Comparison of ENCODE assay signal across 10 cellular contexts in the genomic region with DNA sequence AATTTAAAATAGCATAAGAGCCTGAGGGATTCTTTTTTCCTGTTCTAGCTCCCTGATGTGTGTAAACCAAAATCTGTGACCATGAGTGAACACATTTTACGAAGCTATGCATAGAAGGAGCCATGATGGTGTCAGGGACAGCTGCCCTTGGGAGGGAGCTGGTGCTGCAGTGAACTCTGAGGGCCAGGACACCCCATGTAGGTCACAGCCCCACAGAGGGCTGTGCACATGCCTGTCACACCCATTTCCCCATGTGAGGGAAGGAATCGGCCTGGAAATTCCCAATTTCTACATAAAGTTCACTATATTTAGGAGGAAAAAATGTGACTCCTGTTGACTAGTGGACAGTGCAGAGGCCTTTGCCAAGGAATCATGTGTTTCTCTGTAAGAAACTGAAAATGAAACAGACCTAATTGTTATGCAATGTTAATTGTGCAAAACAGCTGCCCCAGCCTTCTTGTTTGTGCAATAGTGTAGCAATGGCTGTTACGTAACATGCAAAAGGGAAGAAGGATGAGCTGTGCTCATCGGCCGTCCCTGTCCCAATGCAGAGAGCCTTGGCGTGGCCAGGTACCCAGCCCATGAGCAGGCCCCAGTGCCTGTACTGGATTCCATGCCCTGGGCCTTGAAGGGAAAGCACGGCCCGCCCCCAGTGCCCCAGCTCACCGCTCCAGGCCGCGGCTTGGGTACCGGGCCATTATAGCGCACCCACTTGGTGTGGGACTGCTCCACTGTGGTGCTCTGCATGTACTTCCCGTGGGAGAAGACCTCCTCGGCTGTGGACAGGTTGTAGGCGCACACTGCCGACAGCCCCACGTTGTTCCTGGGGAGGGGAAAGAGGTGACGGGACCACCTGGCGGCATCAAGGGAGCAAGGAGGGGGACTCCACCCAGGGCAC.
A peak's percentile ranks its signal among the peaks of the same experiment; 100 is the strongest.
DNase-seq lines count a peak whose midpoint lies in the region; ATAC-seq, FAIRE-seq and TF ChIP-seq lines count a peak whose summit lies in the region.
"Had no signal": no experiment of that assay in that cellular context is flagged by ENCODE, and none has a peak within 500 bp of the region (broad histone marks: within the 10 kb centered on the region; RNA-seq: fewer than 3 reads in every experiment).

No MANE protein-coding gene starts in this region.

- no peaks in the 10 kb centered on the region for H3K27me3 Mint-ChIP-seq in chondrocyte (ENCODE audit: low read depth)

- no peak overlapping the region for H3K27ac Mint-ChIP-seq in chondrocyte (ENCODE audit: unreplicated experiment)
- H3K27ac Mint-ChIP-seq: nephron had no signal

- H3K9me3 ChIP-seq in Peyer's patch = no peaks in the 10 kb centered on the region
- no peaks in the 10 kb centered on the region for H3K9me3 ChIP-seq in pancreas

- ATAC-seq in pancreas (peak in 3 of 4 donors; percentile 10 to 51 (median 48)), HG03354 (IDR thresholded peaks at IDR 0.05; ENCODE audit: poor library complexity, severe bottlenecking, unreplicated experiment) (no peak)
- ATAC-seq: Panc1 had no signal

- H3K27ac ChIP-seq in Peyer's patch = peak overlapping the region in 3 of 4 donors; percentile 55 to 69 (median 67)
- peak overlapping the region in 2 of 4 donors; percentile 23 to 31 for H3K27ac ChIP-seq in pancreas

- H3K9me3 Mint-ChIP-seq in chondrocyte (ENCODE audit: low read depth) = no peaks in the 10 kb centered on the region
- H3K9me3 Mint-ChIP-seq: nephron had no signal

- no peak for TF ChIP-seq POLR2A in Peyer's patch (IDR thresholded peaks at IDR 0.05)

- no peaks in the 10 kb centered on the region for H3K27me3 ChIP-seq in Peyer's patch
- no peaks in the 10 kb centered on the region for H3K27me3 ChIP-seq in pancreas

- H3K36me3 Mint-ChIP-seq in chondrocyte (ENCODE audit: low read depth) = peaks cover 5% of the 10 kb centered on the region

- H3K4me1 ChIP-seq in Peyer's patch (peaks cover 0 to 9% (median 0%) of the 10 kb centered on the region in 4 donors), pancreas (peaks cover 16 to 25% (median 17%) of the 10 kb centered on the region in 3 donors)

- no peak for FAIRE-seq in pancreas (lab: Jason Lieb, UNC)

- intact Hi-C loops in pancreas (cut with DNase I) = no loop called here

- H3K4me1 Mint-ChIP-seq in chondrocyte (ENCODE audit: low read depth) = no peaks in the 10 kb centered on the region
- H3K4me1 Mint-ChIP-seq: nephron had no signal

- DNase-seq in Ammon's horn (ENCODE audit: low spot score) = peak; percentile 77
- peak in 1 of 3 donors; percentile 61 for DNase-seq in Peyer's patch
- DNase-seq in fibroblast of the aortic adventitia (ENCODE audit: low read depth) = peak; percentile 80
- DNase-seq in pancreas = peak in 1 of 6 donors; percentile 46
- no peak for DNase-seq in GOT3 (lab: John Stamatoyannopoulos, UW)
- DNase-seq in stimulated activated CD4-positive, alpha-beta T cell treated with anti-CD3 and anti-CD28 coated beads, Interleukin-4, amount 100 ng/mL, for 1 hour = no peak
- DNase-seq in chondrocyte (ENCODE audit: low spot score) = no peak

- H3K4me3 Mint-ChIP-seq in chondrocyte (ENCODE audit: unreplicated experiment) = no peak overlapping the region
- H3K4me3 Mint-ChIP-seq: nephron had no signal

- TF ChIP-seq CTCF in Peyer's patch (IDR thresholded peaks at IDR 0.05) (no peak), fibroblast of the aortic adventitia (IDR thresholded peaks at IDR 0.05; ENCODE audit: insufficient read depth, low read length) (no peak), pancreas (IDR thresholded peaks at IDR 0.05) (no peak), chondrocyte (IDR thresholded peaks at IDR 0.05) (no peak)

- H3K36me3 ChIP-seq in Peyer's patch (peaks cover 0 to 76% (median 0%) of the 10 kb centered on the region in 3 donors), pancreas (peaks cover 0 to 15% (median 5%) of the 10 kb centered on the region in 3 donors)

- 91% methylated on average over 20 of the region's 20 CpGs for WGBS in pancreas, 2 donors

- no peak overlapping the region for H3K4me3 ChIP-seq in Peyer's patch
- no peak overlapping the region for H3K4me3 ChIP-seq in fibroblast of the aortic adventitia (ENCODE audit: low read depth, low read length)
- no peak overlapping the region for H3K4me3 ChIP-seq in pancreas

Comparison
In these comparisons a context has a peak if more than half of its experiments do, and no peak if none do; other contexts are left out.
1. DNase-seq: peak in Ammon's horn (single experiment) and fibroblast of the aortic adventitia (single experiment); none in GOT3 (single experiment), stimulated activated CD4-positive, alpha-beta T cell treated with anti-CD3 and anti-CD28 coated beads, Interleukin-4, amount 100 ng/mL, for 1 hour (single experiment) and chondrocyte (single experiment).